37 cellular contexts compared by ENCODE assay signal in genomic region chr3:95167748-95168147, GRCh38.
"Had no signal": no experiment of that assay in that cellular context is flagged by ENCODE, and none has a peak within 500 bp of the region (broad histone marks: within the 10 kb centered on the region; RNA-seq: fewer than 3 reads in every experiment).

No MANE protein-coding gene starts in this region.

- H3K27me3 Mint-ChIP-seq: activated B cell treated with CpG ODN at 0.5 μM for 24 hours; activated CD4-positive, alpha-beta memory T cell treated with anti-CD3 and anti-CD28 coated beads for 36 hours; activated CD4-positive, alpha-beta T cell treated with anti-CD3 and anti-CD28 coated beads, Interleukin-2, amount 10 ng/mL, durations not matched to agents 24 days and 14 days; activated CD8-positive, alpha-beta T cell treated with anti-CD3 and anti-CD28 coated beads for 36 hours; activated naive CD4-positive, alpha-beta T cell treated with anti-CD3 and anti-CD28 coated beads, Interleukin-2, amount 10 ng/mL, durations not matched to agents 7 days and 5 days; activated naive CD4-positive, alpha-beta T cell treated with anti-CD3 and anti-CD28 coated beads, Interleukin-2, amount 50 U/mL, for 24 hours; activated naive CD8-positive, alpha-beta T cell; activated naive CD8-positive, alpha-beta T cell treated with anti-CD3 and anti-CD28 coated beads, Interleukin-2, amount 10 ng/mL, durations not matched to agents 7 days and 5 days; activated naive CD8-positive, alpha-beta T cell treated with anti-CD3 and anti-CD28 coated beads, Interleukin-2, amount 50 U/mL, for 24 hours; central memory CD8-positive, alpha-beta T cell had no signal

- FAIRE-seq: bronchial epithelial cell, TTC549 had no signal

- H3K36me3 ChIP-seq: ascending aorta, cardiac muscle cell had no signal

- H3K4me1 Mint-ChIP-seq: activated B cell treated with CpG ODN at 0.5 μM for 24 hours; activated CD4-positive, alpha-beta T cell treated with anti-CD3 and anti-CD28 coated beads, Interleukin-2, amount 10 ng/mL, durations not matched to agents 24 days and 14 days; activated naive CD4-positive, alpha-beta T cell treated with anti-CD3 and anti-CD28 coated beads, Interleukin-2, amount 10 ng/mL, durations not matched to agents 7 days and 5 days; activated naive CD4-positive, alpha-beta T cell treated with anti-CD3 and anti-CD28 coated beads, Interleukin-2, amount 50 U/mL, for 24 hours; activated naive CD8-positive, alpha-beta T cell treated with anti-CD3 and anti-CD28 coated beads, Interleukin-2, amount 10 ng/mL, durations not matched to agents 7 days and 5 days; activated naive CD8-positive, alpha-beta T cell treated with anti-CD3 and anti-CD28 coated beads, Interleukin-2, amount 50 U/mL, for 24 hours; brain; central memory CD8-positive, alpha-beta T cell had no signal

- H3K27me3 ChIP-seq: ascending aorta, cardiac muscle cell had no signal

- H3K36me3 Mint-ChIP-seq: activated CD4-positive, alpha-beta memory T cell treated with anti-CD3 and anti-CD28 coated beads for 36 hours; activated naive CD4-positive, alpha-beta T cell treated with anti-CD3 and anti-CD28 coated beads, Interleukin-2, amount 10 ng/mL, durations not matched to agents 7 days and 5 days; activated naive CD4-positive, alpha-beta T cell treated with anti-CD3 and anti-CD28 coated beads, Interleukin-2, amount 50 U/mL, for 24 hours; activated naive CD8-positive, alpha-beta T cell; activated naive CD8-positive, alpha-beta T cell treated with anti-CD3 and anti-CD28 coated beads, Interleukin-2, amount 10 ng/mL, durations not matched to agents 7 days and 5 days; brain had no signal

- H3K4me1 ChIP-seq: ascending aorta had no signal

- ATAC-seq: activated CD8-positive, alpha-beta T cell treated with anti-CD3 and anti-CD28 coated beads for 36 hours; activated naive CD8-positive, alpha-beta T cell treated with anti-CD3 and anti-CD28 coated beads, Interleukin-2, amount 50 U/mL, for 24 hours had no signal

- H3K27ac ChIP-seq: ascending aorta, cardiac muscle cell, VCaP had no signal

- DNase-seq: activated B cell treated with CpG ODN at 0.5 μM for 24 hours; activated CD4-positive, alpha-beta memory T cell treated with anti-CD3 and anti-CD28 coated beads for 36 hours; activated CD4-positive, alpha-beta T cell treated with anti-CD3 and anti-CD28 coated beads for 4 hours; activated CD4-positive, alpha-beta T cell treated with anti-CD3 and anti-CD28 coated beads, Interleukin-2, amount 10 ng/mL, durations not matched to agents 24 days and 14 days; activated CD4-positive, alpha-beta T cell treated with anti-CD3 and anti-CD28 coated beads, Interleukin-2, amount 50 U/mL, for 1 hour; activated CD4-positive, alpha-beta T cell treated with anti-CD3 and anti-CD28 coated beads, Interleukin-2, amount 50 U/mL, for 4 hours; activated CD4-positive, CD25-positive, alpha-beta regulatory T cell treated with anti-CD3 and anti-CD28 coated beads, Interleukin-2, amount 50 U/mL, for 72 hours; activated CD8-positive, alpha-beta memory T cell treated with anti-CD3 and anti-CD28 coated beads, Interleukin-2, amount 50 U/mL, for 4 hours; activated CD8-positive, alpha-beta T cell treated with anti-CD3 and anti-CD28 coated beads for 36 hours; activated effector memory CD4-positive, alpha-beta T cell treated with Interleukin-2 at 50 U/mL for 16 hours; activated gamma-delta T cell; activated naive CD4-positive, alpha-beta T cell treated with anti-CD3 and anti-CD28 coated beads, Interleukin-2, amount 10 ng/mL, durations not matched to agents 7 days and 5 days; activated naive CD4-positive, alpha-beta T cell treated with Interleukin-2 at 50 U/mL for 16 hours; activated naive CD8-positive, alpha-beta T cell treated with anti-CD3 and anti-CD28 coated beads, Interleukin-2, amount 10 ng/mL, durations not matched to agents 7 days and 5 days; activated naive CD8-positive, alpha-beta T cell treated with anti-CD3 and anti-CD28 coated beads, Interleukin-2, amount 50 U/mL, for 24 hours; activated T-cell treated with anti-CD3 and anti-CD28 coated beads for 4 hours; activated T-cell treated with anti-CD3 and anti-CD28 coated beads, Interleukin-2, amount 50 U/mL, for 1 hour; activated T-cell treated with anti-CD3 and anti-CD28 coated beads, Interleukin-2, amount 50 U/mL, for 48 hours; amygdala; anterior cingulate cortex; caudate nucleus; cerebellar nuclear complex; T-helper 1 cell; T-helper 2 cell; T-helper 9 cell had no signal

- H3K4me3 Mint-ChIP-seq: activated B cell treated with CpG ODN at 0.5 μM for 24 hours; activated CD4-positive, alpha-beta memory T cell treated with anti-CD3 and anti-CD28 coated beads for 36 hours; activated CD4-positive, alpha-beta T cell treated with anti-CD3 and anti-CD28 coated beads, Interleukin-2, amount 10 ng/mL, durations not matched to agents 24 days and 14 days; activated CD8-positive, alpha-beta T cell treated with anti-CD3 and anti-CD28 coated beads for 36 hours; activated naive CD4-positive, alpha-beta T cell treated with anti-CD3 and anti-CD28 coated beads, Interleukin-2, amount 10 ng/mL, durations not matched to agents 7 days and 5 days; activated naive CD4-positive, alpha-beta T cell treated with anti-CD3 and anti-CD28 coated beads, Interleukin-2, amount 50 U/mL, for 24 hours; activated naive CD8-positive, alpha-beta T cell; activated naive CD8-positive, alpha-beta T cell treated with anti-CD3 and anti-CD28 coated beads, Interleukin-2, amount 10 ng/mL, durations not matched to agents 7 days and 5 days; activated naive CD8-positive, alpha-beta T cell treated with anti-CD3 and anti-CD28 coated beads, Interleukin-2, amount 50 U/mL, for 24 hours; brain; central memory CD8-positive, alpha-beta T cell; T-helper 1 cell treated with Interleukin-12 subunit alpha and Interleukin-12 subunit beta and Interleukin-4 antibody, amounts not matched to agents 30 μg/mL and 1 μg/mL, for 36 hours; T-helper 2 cell treated with Interferon-gamma antibody and Interleukin-4, amounts not matched to agents 5 μg/mL and 100 μg/mL, for 36 hours had no signal

- H3K4me3 ChIP-seq: ascending aorta, cardiac muscle cell had no signal

- H3K27ac Mint-ChIP-seq: activated B cell treated with CpG ODN at 0.5 μM for 24 hours; activated CD4-positive, alpha-beta memory T cell treated with anti-CD3 and anti-CD28 coated beads for 36 hours; activated CD4-positive, alpha-beta T cell treated with anti-CD3 and anti-CD28 coated beads, Interleukin-2, amount 10 ng/mL, durations not matched to agents 24 days and 14 days; activated CD8-positive, alpha-beta T cell treated with anti-CD3 and anti-CD28 coated beads for 36 hours; activated naive CD4-positive, alpha-beta T cell treated with anti-CD3 and anti-CD28 coated beads, Interleukin-2, amount 10 ng/mL, durations not matched to agents 7 days and 5 days; activated naive CD4-positive, alpha-beta T cell treated with anti-CD3 and anti-CD28 coated beads, Interleukin-2, amount 50 U/mL, for 24 hours; activated naive CD8-positive, alpha-beta T cell; activated naive CD8-positive, alpha-beta T cell treated with anti-CD3 and anti-CD28 coated beads, Interleukin-2, amount 10 ng/mL, durations not matched to agents 7 days and 5 days; activated naive CD8-positive, alpha-beta T cell treated with anti-CD3 and anti-CD28 coated beads, Interleukin-2, amount 50 U/mL, for 24 hours; activated T-helper 2 cell treated with anti-CD3 and anti-CD28 coated beads, Interferon-gamma antibody, Interleukin-2, Interleukin-4, amounts not matched to agents 10 μg/mL and 5 μg/mL and 100 μg/mL, durations not matched to agents 14 hours and 24 hours and 36 hours; brain; T-helper 1 cell treated with Interleukin-12 subunit alpha and Interleukin-12 subunit beta and Interleukin-4 antibody, amounts not matched to agents 30 μg/mL and 1 μg/mL, for 36 hours; T-helper 2 cell treated with Interferon-gamma antibody and Interleukin-4, amounts not matched to agents 5 μg/mL and 100 μg/mL, for 36 hours had no signal

- H3K9me3 Mint-ChIP-seq: activated CD8-positive, alpha-beta T cell treated with anti-CD3 and anti-CD28 coated beads for 36 hours; activated naive CD8-positive, alpha-beta T cell treated with anti-CD3 and anti-CD28 coated beads, Interleukin-2, amount 50 U/mL, for 24 hours; brain had no signal

- H3K9me3 ChIP-seq: ascending aorta had no signal
